Comparison of ENCODE assay signal across 8 cellular contexts in genomic region chr3:48918388-48919214, GRCh38. TPM values are rescaled to one million over a fixed set of nuclear protein-coding genes. Genes with fewer than 3 reads are reported as not detected.
DNase-seq lines count a peak whose midpoint lies in the region; ATAC-seq and TF ChIP-seq lines count a peak whose summit lies in the region.

ARIH2 (plus strand) TSS chr3:48918842; CDS start chr3:48927559, 8,717 bp downstream.

- H3K27me3 ChIP-seq in BE2C (no peaks in the 10 kb centered on the region), left lung (no peaks in the 10 kb centered on the region)

- peak within 1 kb of the TSS; percentile 97 for H3K27ac Mint-ChIP-seq in dendritic cell treated with granulocyte-macrophage colony-stimulating factor and Interleukin-4, amounts not matched to agents 40 ng/mL and 50 ng/mL, for 4 days

- H3K9me3 ChIP-seq in BE2C, result no peaks in the 10 kb centered on the region
- H3K9me3 ChIP-seq in left lung, result no peaks in the 10 kb centered on the region

- ATAC-seq in GM19035 (IDR thresholded peaks at IDR 0.05; ENCODE audit: unreplicated experiment) (peak; percentile 80), HG03354 (IDR thresholded peaks at IDR 0.05; ENCODE audit: poor library complexity, severe bottlenecking, unreplicated experiment) (peak; percentile 84), left lung (peak; percentile 95)

- no peaks in the 10 kb centered on the region for H3K4me1 ChIP-seq in BE2C
- peaks cover 6 to 22% of the 10 kb centered on the region in 2 donors for H3K4me1 ChIP-seq in left lung

- H3K4me3 Mint-ChIP-seq in dendritic cell treated with granulocyte-macrophage colony-stimulating factor and Interleukin-4, amounts not matched to agents 40 ng/mL and 50 ng/mL, for 4 days, result peak within 1 kb of the TSS; percentile 95

- no peak for TF ChIP-seq CTCF in BE2C (IDR thresholded peaks at IDR 0.05; ENCODE audit: low read depth, low read length)
- no peak for TF ChIP-seq CTCF in left lung (IDR thresholded peaks at IDR 0.05)

- H3K27ac ChIP-seq in left lung, result peak within 1 kb of the TSS; percentile 96 to 99

- peaks cover 21% of the 10 kb centered on the region for H3K4me1 Mint-ChIP-seq in dendritic cell treated with granulocyte-macrophage colony-stimulating factor and Interleukin-4, amounts not matched to agents 40 ng/mL and 50 ng/mL, for 4 days (ENCODE audit: low read depth)

- H3K9me3 Mint-ChIP-seq in dendritic cell treated with granulocyte-macrophage colony-stimulating factor and Interleukin-4, amounts not matched to agents 40 ng/mL and 50 ng/mL, for 4 days, result no peaks in the 10 kb centered on the region

- H3K27me3 Mint-ChIP-seq in dendritic cell treated with granulocyte-macrophage colony-stimulating factor and Interleukin-4, amounts not matched to agents 40 ng/mL and 50 ng/mL, for 4 days, result no peaks in the 10 kb centered on the region

- H3K4me3 ChIP-seq in BE2C (ENCODE audit: low read depth, low read length) (peak within 1 kb of the TSS; percentile 81), left lung (peak within 1 kb of the TSS; percentile 80 to 96)

- peaks cover 39% of the 10 kb centered on the region for H3K36me3 Mint-ChIP-seq in dendritic cell treated with granulocyte-macrophage colony-stimulating factor and Interleukin-4, amounts not matched to agents 40 ng/mL and 50 ng/mL, for 4 days (ENCODE audit: low read depth)

- peak; percentile 89 for DNase-seq in BE2C
- DNase-seq in NCI-H69 (lab: John Stamatoyannopoulos, UW), result peak; percentile 88
- peak; percentile 81 for DNase-seq in activated CD4-positive, alpha-beta T cell treated with anti-CD3 and anti-CD28 coated beads, Interleukin-2, amount 50 U/mL, for 1 hour
- peak; percentile 94 to 98 for DNase-seq in left lung
- DNase-seq in stimulated activated CD4-positive, alpha-beta T cell treated with anti-CD3 and anti-CD28 coated beads, Interleukin-4, amount 100 ng/mL, for 1 hour, result peak; percentile 86

- intact Hi-C loops in dendritic cell treated with granulocyte-macrophage colony-stimulating factor and Interleukin-4, amounts not matched to agents 40 ng/mL and 50 ng/mL, for 4 days (cut with micrococcal nuclease), result loop anchor here (2.0 to 5.0 kb wide), 3 partner anchors 20 to 174 kb away; partner anchors contain the start of genes PRKAR2A, QRICH1 and SLC25A20
- intact Hi-C loops in left lung (cut with DNase I), result no loop called here

- H3K36me3 ChIP-seq in BE2C (no peaks in the 10 kb centered on the region), left lung (peaks cover 0 to 15% of the 10 kb centered on the region in 2 donors)

RNA-seq across cellular contexts. Expression of gene ARIH2, which starts in this region (rescaled TPM):
- polyA plus RNA-seq in BE2C (2012; ENCODE audit: insufficient read depth, insufficient read length, low read depth), result 75.8 TPM
- total RNA-seq in left lung, result 10 to 100 TPM; 67.9 to 75.9 TPM

Comparison
In these comparisons a context has a peak if more than half of its experiments do, and no peak if none do; other contexts are left out.
1. Peak in every context shown above with its lines: DNase-seq, ATAC-seq, H3K4me3 ChIP-seq and H3K27ac ChIP-seq.